21 cellular contexts compared by ENCODE assay signal in the genomic region with DNA sequence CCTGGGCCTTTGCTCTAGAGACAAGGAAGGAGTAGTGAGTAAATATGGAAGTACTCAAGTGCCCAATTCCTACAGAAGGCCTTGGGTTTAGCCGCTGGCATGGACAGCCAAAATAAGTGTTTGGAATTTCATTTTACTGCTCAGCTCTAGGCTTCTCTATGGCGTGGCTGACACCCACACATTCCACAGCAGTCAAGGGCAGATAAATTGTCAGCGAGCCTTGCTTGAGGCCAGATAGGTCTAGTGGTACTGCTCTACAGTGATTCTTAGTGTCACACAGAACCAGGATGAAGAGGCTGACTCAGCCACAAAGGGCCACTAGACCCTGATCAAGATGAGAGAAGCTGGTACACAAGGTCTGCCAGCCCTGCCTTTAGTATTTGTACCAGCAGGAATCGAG.
DNase-seq lines count a peak whose midpoint lies in the region; ATAC-seq and TF ChIP-seq lines count a peak whose summit lies in the region.
"Had no signal": no experiment of that assay in that cellular context is flagged by ENCODE, and none has a peak within 500 bp of the region (broad histone marks: within the 10 kb centered on the region; RNA-seq: fewer than 3 reads in every experiment).

No MANE protein-coding gene starts in this region.

- H3K9me3 ChIP-seq in heart left ventricle (no peaks in the 10 kb centered on the region), left ventricle myocardium inferior (replicated peaks) (no peaks in the 10 kb centered on the region), upper lobe of right lung (no peaks in the 10 kb centered on the region)
- H3K9me3 ChIP-seq: A549, spleen, vagina had no signal

- intact Hi-C loops in heart left ventricle (cut with DNase I) (loop anchor here in 5 of 10 donors (5.0 to 10.0 kb wide), 5 partner anchors 73 to 1078 kb away; no protein-coding TSS in a partner anchor), left ventricle myocardium inferior (cut with micrococcal nuclease) (no loop called here), upper lobe of right lung (cut with DNase I) (no loop called here)

- peak; percentile 14 to 69 (median 50) for ATAC-seq in heart left ventricle
- peak; percentile 63 for ATAC-seq in upper lobe of right lung
- ATAC-seq in GM18909 (IDR thresholded peaks at IDR 0.05; ENCODE audit: poor library complexity, unreplicated experiment) = no peak
- ATAC-seq: A549; stimulated activated memory B cell treated with anti-CD40 and anti-IgM and Interleukin-4, amounts not matched to agents 10 μg/mL and 1 μg/mL and 100 μg/mL, for 72 hours had no signal

- no peaks in the 10 kb centered on the region for H3K9me3 Mint-ChIP-seq in mesothelial cell of epicardium
- H3K9me3 Mint-ChIP-seq: activated naive CD4-positive, alpha-beta T cell treated with anti-CD3 and anti-CD28 coated beads, Interleukin-2, amount 10 ng/mL, durations not matched to agents 7 days and 5 days; stimulated activated memory B cell treated with anti-CD40 and anti-IgM and Interleukin-4, amounts not matched to agents 10 μg/mL and 1 μg/mL and 100 μg/mL, for 72 hours had no signal

- WGBS in heart left ventricle, 4 donors = 56 to 67% (median 59%) methylated on average over 4 of the region's 4 CpGs

- H3K27me3 ChIP-seq in heart left ventricle (no peaks in the 10 kb centered on the region), left ventricle myocardium inferior (ENCODE audit: low read depth) (no peaks in the 10 kb centered on the region), upper lobe of right lung (no peaks in the 10 kb centered on the region)
- H3K27me3 ChIP-seq: vagina had no signal

- H3K36me3 ChIP-seq in heart left ventricle (no peaks in the 10 kb centered on the region), left ventricle myocardium inferior (no peaks in the 10 kb centered on the region), upper lobe of right lung (no peaks in the 10 kb centered on the region)
- H3K36me3 ChIP-seq: spleen, vagina had no signal

- H3K4me1 ChIP-seq in heart left ventricle (peaks cover 0 to 24% (median 9%) of the 10 kb centered on the region in 12 donors), left ventricle myocardium inferior (peaks cover 24% of the 10 kb centered on the region), upper lobe of right lung (no peaks in the 10 kb centered on the region)
- H3K4me1 ChIP-seq: vagina had no signal

- H3K27ac ChIP-seq in heart left ventricle (peak overlapping the region in 2 of 12 donors; percentile 18 to 21), left ventricle myocardium inferior (replicated peaks) (no peak overlapping the region), upper lobe of right lung (no peak overlapping the region)
- H3K27ac ChIP-seq: GM23248, vagina had no signal

- no peaks in the 10 kb centered on the region for H3K36me3 Mint-ChIP-seq in mesothelial cell of epicardium
- H3K36me3 Mint-ChIP-seq: activated naive CD4-positive, alpha-beta T cell treated with anti-CD3 and anti-CD28 coated beads, Interleukin-2, amount 10 ng/mL, durations not matched to agents 7 days and 5 days; stimulated activated memory B cell treated with anti-CD40 and anti-IgM and Interleukin-4, amounts not matched to agents 10 μg/mL and 1 μg/mL and 100 μg/mL, for 72 hours had no signal

- H3K27me3 Mint-ChIP-seq in mesothelial cell of epicardium (ENCODE audit: low read depth) = no peaks in the 10 kb centered on the region
- H3K27me3 Mint-ChIP-seq: activated naive CD4-positive, alpha-beta T cell treated with anti-CD3 and anti-CD28 coated beads, Interleukin-2, amount 10 ng/mL, durations not matched to agents 7 days and 5 days had no signal

- no peak overlapping the region for H3K4me3 Mint-ChIP-seq in mesothelial cell of epicardium
- H3K4me3 Mint-ChIP-seq: activated naive CD4-positive, alpha-beta T cell treated with anti-CD3 and anti-CD28 coated beads, Interleukin-2, amount 10 ng/mL, durations not matched to agents 7 days and 5 days; stimulated activated memory B cell treated with anti-CD40 and anti-IgM and Interleukin-4, amounts not matched to agents 10 μg/mL and 1 μg/mL and 100 μg/mL, for 72 hours had no signal

- peaks cover 84% of the 10 kb centered on the region for H3K4me1 Mint-ChIP-seq in mesothelial cell of epicardium
- H3K4me1 Mint-ChIP-seq: activated naive CD4-positive, alpha-beta T cell treated with anti-CD3 and anti-CD28 coated beads, Interleukin-2, amount 10 ng/mL, durations not matched to agents 7 days and 5 days had no signal

- no peak overlapping the region for H3K4me3 ChIP-seq in heart left ventricle
- H3K4me3 ChIP-seq in left ventricle myocardium inferior = no peak overlapping the region
- H3K4me3 ChIP-seq in fibroblast of pulmonary artery (replicated peaks; ENCODE audit: low read depth, low read length) = no peak overlapping the region
- H3K4me3 ChIP-seq in upper lobe of right lung = no peak overlapping the region
- H3K4me3 ChIP-seq: A549, GM23248, spleen, vagina had no signal

- no peak for TF ChIP-seq POLR2A in heart left ventricle (IDR thresholded peaks at IDR 0.05)

- H3K27ac Mint-ChIP-seq in mesothelial cell of epicardium = peak overlapping the region; percentile 97
- H3K27ac Mint-ChIP-seq: activated naive CD4-positive, alpha-beta T cell treated with anti-CD3 and anti-CD28 coated beads, Interleukin-2, amount 10 ng/mL, durations not matched to agents 7 days and 5 days; stimulated activated memory B cell treated with anti-CD40 and anti-IgM and Interleukin-4, amounts not matched to agents 10 μg/mL and 1 μg/mL and 100 μg/mL, for 72 hours had no signal

- DNase-seq in heart left ventricle = no peak
- DNase-seq in left ventricle myocardium inferior = no peak
- DNase-seq in fibroblast of pulmonary artery (ENCODE audit: low read depth) = peak; percentile 20
- no peak for DNase-seq in mesothelial cell of epicardium (ENCODE audit: low spot score in 2 of 2, unreplicated experiment in 2 of 2)
- no peak for DNase-seq in upper lobe of right lung
- no peak for DNase-seq in activated CD4-positive, CD25-positive, alpha-beta regulatory T cell (lab: John Stamatoyannopoulos, UW)
- DNase-seq in C1 segment of cervical spinal cord (lab: John Stamatoyannopoulos, UW) = no peak
- DNase-seq: activated naive CD4-positive, alpha-beta T cell treated with anti-CD3 and anti-CD28 coated beads, Interleukin-2, amount 10 ng/mL, durations not matched to agents 7 days and 5 days; amygdala; central memory CD4-positive, alpha-beta T cell; GM23248; NCI-H1930; NCI-H345; nucleus accumbens; spleen; stimulated activated CD4-positive, alpha-beta T cell treated with anti-CD3 and anti-CD28 coated beads, Interleukin-2, amount 100 ng/mL, for 48 hours; T1000 had no signal

- TF ChIP-seq CTCF in heart left ventricle (IDR thresholded peaks at IDR 0.05) = no peak
- no peak for TF ChIP-seq CTCF in left ventricle myocardium inferior (IDR thresholded peaks at IDR 0.05; ENCODE audit: borderline replicate concordance)
- TF ChIP-seq CTCF in fibroblast of pulmonary artery (IDR thresholded peaks at IDR 0.05; ENCODE audit: low read length, missing control alignments) = no peak
- no peak for TF ChIP-seq CTCF in mesothelial cell of epicardium (IDR thresholded peaks at IDR 0.05; ENCODE audit: unreplicated experiment)
- no peak for TF ChIP-seq CTCF in upper lobe of right lung (IDR thresholded peaks at IDR 0.05)
